ENCODE assay signal across 15 cellular contexts in genomic region chr3:141039573-141039972, GRCh38. TPM values are rescaled to one million over a fixed set of nuclear protein-coding genes. Genes with fewer than 3 reads are reported as not detected.
"Had no signal": no experiment of that assay in that cellular context is flagged by ENCODE, and none has a peak within 500 bp of the region (broad histone marks: within the 10 kb centered on the region; RNA-seq: fewer than 3 reads in every experiment).

No MANE protein-coding gene starts in this region.

- H3K4me1 Mint-ChIP-seq: activated CD4-positive, alpha-beta memory T cell treated with anti-CD3 and anti-CD28 coated beads, Interleukin-2, amount 10 ng/mL, durations not matched to agents 7 days and 5 days; activated CD4-positive, alpha-beta T cell treated with anti-CD3 and anti-CD28 coated beads for 36 hours; activated naive CD8-positive, alpha-beta T cell treated with anti-CD3 and anti-CD28 coated beads, Interleukin-2, amount 10 ng/mL, durations not matched to agents 7 days and 5 days; neural progenitor cell had no signal

- H3K79me2 ChIP-seq: parathyroid adenoma had no signal

- H2AFZ ChIP-seq: neural progenitor cell, parathyroid adenoma had no signal

- H3K27ac ChIP-seq: gastroesophageal sphincter, left ventricle myocardium inferior, neural progenitor cell, parathyroid adenoma, skin epidermis had no signal

- H3K4me3 Mint-ChIP-seq: activated CD4-positive, alpha-beta memory T cell treated with anti-CD3 and anti-CD28 coated beads, Interleukin-2, amount 10 ng/mL, durations not matched to agents 7 days and 5 days; activated CD4-positive, alpha-beta T cell treated with anti-CD3 and anti-CD28 coated beads for 36 hours; activated naive CD8-positive, alpha-beta T cell treated with anti-CD3 and anti-CD28 coated beads, Interleukin-2, amount 10 ng/mL, durations not matched to agents 7 days and 5 days; activated T-cell treated with anti-CD3 and anti-CD28 coated beads, Interleukin-2, amount 50 U/mL, for 72 hours; neural progenitor cell had no signal

- H3K9me3 Mint-ChIP-seq: activated CD4-positive, alpha-beta memory T cell treated with anti-CD3 and anti-CD28 coated beads, Interleukin-2, amount 10 ng/mL, durations not matched to agents 7 days and 5 days; activated naive CD8-positive, alpha-beta T cell treated with anti-CD3 and anti-CD28 coated beads, Interleukin-2, amount 10 ng/mL, durations not matched to agents 7 days and 5 days; activated T-cell treated with anti-CD3 and anti-CD28 coated beads, Interleukin-2, amount 50 U/mL, for 72 hours; neural progenitor cell had no signal

- H3K36me3 Mint-ChIP-seq: activated naive CD8-positive, alpha-beta T cell treated with anti-CD3 and anti-CD28 coated beads, Interleukin-2, amount 10 ng/mL, durations not matched to agents 7 days and 5 days; neural progenitor cell had no signal

- H3K36me3 ChIP-seq: gastroesophageal sphincter, left ventricle myocardium inferior, neural progenitor cell had no signal

- DNase-seq: activated CD4-positive, alpha-beta memory T cell treated with anti-CD3 and anti-CD28 coated beads, Interleukin-2, amount 10 ng/mL, durations not matched to agents 7 days and 5 days; activated CD4-positive, alpha-beta T cell treated with anti-CD3 and anti-CD28 coated beads for 36 hours; activated CD8-positive, alpha-beta memory T cell treated with anti-CD3 and anti-CD28 coated beads, Interleukin-2, amount 50 U/mL, for 4 hours; activated gamma-delta T cell treated with Interleukin-2 at 50 U/mL for 16 hours; activated naive CD8-positive, alpha-beta T cell treated with anti-CD3 and anti-CD28 coated beads, Interleukin-2, amount 10 ng/mL, durations not matched to agents 7 days and 5 days; activated T-cell treated with anti-CD3 and anti-CD28 coated beads, Interleukin-2, amount 50 U/mL, for 72 hours; anterior cingulate cortex; left ventricle myocardium inferior; T-helper 9 cell had no signal

- H3K27me3 ChIP-seq: gastroesophageal sphincter, neural progenitor cell had no signal

- H3K4me1 ChIP-seq: left ventricle myocardium inferior, neural progenitor cell, parathyroid adenoma had no signal

- H3K9ac ChIP-seq: neural progenitor cell, parathyroid adenoma had no signal

- H3K9me3 ChIP-seq: gastroesophageal sphincter, left ventricle myocardium inferior had no signal

- H3K27ac Mint-ChIP-seq: activated CD4-positive, alpha-beta memory T cell treated with anti-CD3 and anti-CD28 coated beads, Interleukin-2, amount 10 ng/mL, durations not matched to agents 7 days and 5 days; activated CD4-positive, alpha-beta T cell treated with anti-CD3 and anti-CD28 coated beads for 36 hours; activated naive CD8-positive, alpha-beta T cell treated with anti-CD3 and anti-CD28 coated beads, Interleukin-2, amount 10 ng/mL, durations not matched to agents 7 days and 5 days; activated T-cell treated with anti-CD3 and anti-CD28 coated beads, Interleukin-2, amount 50 U/mL, for 72 hours; neural progenitor cell had no signal

- H3K4me2 ChIP-seq: neural progenitor cell had no signal

- ATAC-seq: activated CD4-positive, alpha-beta T cell treated with anti-CD3 and anti-CD28 coated beads for 36 hours; activated T-cell treated with anti-CD3 and anti-CD28 coated beads, Interleukin-2, amount 50 U/mL, for 72 hours; gastroesophageal sphincter had no signal

- FAIRE-seq: keratinocyte had no signal

- H3K4me3 ChIP-seq: gastroesophageal sphincter, left ventricle myocardium inferior, neural progenitor cell, skin epidermis had no signal

RNA-seq across cellular contexts. Expression of gene SPSB4, which starts 11.6 kb away (rescaled TPM):
- total RNA-seq: activated CD4-positive, alpha-beta memory T cell treated with anti-CD3 and anti-CD28 coated beads, Interleukin-2, amount 10 ng/mL, durations not matched to agents 7 days and 5 days; activated CD4-positive, alpha-beta T cell treated with anti-CD3 and anti-CD28 coated beads for 36 hours; activated naive CD8-positive, alpha-beta T cell treated with anti-CD3 and anti-CD28 coated beads, Interleukin-2, amount 10 ng/mL, durations not matched to agents 7 days and 5 days; activated T-cell treated with anti-CD3 and anti-CD28 coated beads, Interleukin-2, amount 50 U/mL, for 72 hours; fibroblast of lung had no signal
- polyA plus RNA-seq: fibroblast of lung, keratinocyte had no signal
